In genomic region chr3:29285356-29286070, GRCh38 we compare ENCODE assay signal across 11 cellular contexts. TPM values are rescaled to one million over a fixed set of nuclear protein-coding genes. Genes with fewer than 3 reads are reported as not detected.
DNase-seq lines count a peak whose midpoint lies in the region; ATAC-seq lines count a peak whose summit lies in the region.
"Had no signal": no experiment of that assay in that cellular context is flagged by ENCODE, and none has a peak within 500 bp of the region (broad histone marks: within the 10 kb centered on the region; RNA-seq: fewer than 3 reads in every experiment).

No MANE protein-coding gene starts in this region.

- H3K27ac ChIP-seq in ACC112 (ENCODE audit: low read depth, low read length) (peak overlapping the region; percentile 48), muscle layer of duodenum (ENCODE audit: low read length) (peak overlapping the region; percentile 70)
- H3K27ac ChIP-seq: WERI-Rb-1 had no signal

- H3K4me3 ChIP-seq in ACC112 (ENCODE audit: low read depth, low read length) (peak overlapping the region; percentile 64), muscle layer of duodenum (ENCODE audit: low read depth in 1 of 2, low read length in 2 of 2) (peak overlapping the region; percentile 49 to 61)

- H3K27me3 ChIP-seq in ACC112 (ENCODE audit: insufficient read depth, low read length), result no peaks in the 10 kb centered on the region
- H3K27me3 ChIP-seq in muscle layer of duodenum (ENCODE audit: low read depth, low read length), result no peaks in the 10 kb centered on the region

- ATAC-seq in HG02610 (IDR thresholded peaks at IDR 0.05; ENCODE audit: unreplicated experiment) (no peak), left colon (no peak), GM18519 (IDR thresholded peaks at IDR 0.05; ENCODE audit: low FRiP score, unreplicated experiment) (no peak)

- peak; percentile 52 for DNase-seq in HS-5 (ENCODE audit: low read depth)
- DNase-seq in dermis microvascular lymphatic vessel endothelial cell (ENCODE audit: low read depth in 2 of 2), result peak; percentile 4 to 43
- DNase-seq in dedifferentiated amniotic fluid mesenchymal stem cell (ENCODE audit: extremely low spot score), result no peak
- no peak for DNase-seq in left colon
- DNase-seq: GDM1, NCI-H146, WERI-Rb-1 had no signal

- intact Hi-C loops in left colon (cut with DNase I, micrococcal nuclease), result loop anchor here in 1 of 2 donors (10.0 kb wide), 1 partner anchor 409 kb away; no protein-coding TSS in a partner anchor

- H2AFZ ChIP-seq in ACC112 (ENCODE audit: low read length, unreplicated experiment), result peak overlapping the region; percentile 24

- H3K36me3 ChIP-seq in ACC112 (ENCODE audit: insufficient read depth, low read length), result no peaks in the 10 kb centered on the region
- no peaks in the 10 kb centered on the region for H3K36me3 ChIP-seq in muscle layer of duodenum (ENCODE audit: control insufficient read depth in 1 of 2, insufficient read depth in 2 of 2, low read length in 2 of 2)
- H3K36me3 ChIP-seq: WERI-Rb-1 had no signal

- H3K9me3 ChIP-seq in muscle layer of duodenum (ENCODE audit: control insufficient read depth in 1 of 2, low read length in 2 of 2), result no peaks in the 10 kb centered on the region

- H3K79me2 ChIP-seq in ACC112 (ENCODE audit: control insufficient read depth, insufficient read depth, low read length, unreplicated experiment), result peaks cover 90% of the 10 kb centered on the region

- H3K4me1 ChIP-seq in ACC112 (ENCODE audit: control insufficient read depth, insufficient read depth, low read length, unreplicated experiment) (peaks cover 30% of the 10 kb centered on the region), muscle layer of duodenum (ENCODE audit: control insufficient read depth in 1 of 2, insufficient read depth in 2 of 2, low read length in 2 of 2) (peaks cover 0 to 10% of the 10 kb centered on the region in 2 donors)

RNA-seq across cellular contexts. Expression of gene RBMS3, which starts 4.6 kb away (rescaled TPM):
- total RNA-seq in dermis microvascular lymphatic vessel endothelial cell (23.1 and 24.6 TPM in 2 replicates), left colon (10 to 100 TPM in 1 of 2 donors, 1 to 10 TPM in 1; 7.1 to 11.5 TPM)

Comparison
In these comparisons a context has a peak if more than half of its experiments do, and no peak if none do; other contexts are left out.
1. DNase-seq: peak in HS-5 (single experiment) and dermis microvascular lymphatic vessel endothelial cell (2 of 2); none in dedifferentiated amniotic fluid mesenchymal stem cell (single experiment) and left colon (0 of 2).